ENCODE assay signal across 22 cellular contexts in genomic region chr3:128392812-128393544, GRCh38.
"Had no signal": no experiment of that assay in that cellular context is flagged by ENCODE, and none has a peak within 500 bp of the region (broad histone marks: within the 10 kb centered on the region; RNA-seq: fewer than 3 reads in every experiment).

No MANE protein-coding gene starts in this region.

- H3K4me3 ChIP-seq: adrenal gland, cardiac muscle cell, esophagus muscularis mucosa, left ventricle myocardium inferior, lung, right atrium auricular region, spleen, tibial nerve had no signal

- DNase-seq: activated CD4-positive, alpha-beta T cell treated with anti-CD3 and anti-CD28 coated beads for 4 hours; activated CD4-positive, alpha-beta T cell treated with anti-CD3 and anti-CD28 coated beads, Interleukin-2, amount 50 U/mL, for 4 hours; activated CD8-positive, alpha-beta memory T cell treated with anti-CD3 and anti-CD28 coated beads for 24 hours; activated effector memory CD4-positive, alpha-beta T cell treated with Interleukin-2 at 50 U/mL for 16 hours; activated naive CD4-positive, alpha-beta T cell treated with anti-CD3 and anti-CD28 coated beads for 36 hours; activated naive CD8-positive, alpha-beta T cell treated with anti-CD3 and anti-CD28 coated beads for 36 hours; adrenal gland; aorta; endodermal cell; foreskin keratinocyte; left ventricle myocardium inferior; naive B cell; nucleus accumbens; spleen; stimulated activated naive CD4-positive, alpha-beta T cell treated with Interleukin-2 at 50 U/mL for 16 hours; T-helper 1 cell had no signal

- H3K36me3 ChIP-seq: adrenal gland, cardiac muscle cell, left ventricle myocardium inferior, right atrium auricular region had no signal

- H3K4me1 ChIP-seq: foreskin keratinocyte, parathyroid adenoma had no signal

- H3K27ac ChIP-seq: adrenal gland, cardiac muscle cell, esophagus muscularis mucosa, foreskin keratinocyte, left ventricle myocardium inferior, parathyroid adenoma, right atrium auricular region, spleen had no signal

- ATAC-seq: foreskin keratinocyte had no signal

- H3K9me3 ChIP-seq: adrenal gland, esophagus muscularis mucosa, left ventricle myocardium inferior, right atrium auricular region, spleen, tibial nerve had no signal

- H3K27me3 ChIP-seq: adrenal gland, cardiac muscle cell, esophagus muscularis mucosa, foreskin keratinocyte, right atrium auricular region, spleen, tibial nerve had no signal
